ENCODE assay signal across 20 cellular contexts in the genomic region with DNA sequence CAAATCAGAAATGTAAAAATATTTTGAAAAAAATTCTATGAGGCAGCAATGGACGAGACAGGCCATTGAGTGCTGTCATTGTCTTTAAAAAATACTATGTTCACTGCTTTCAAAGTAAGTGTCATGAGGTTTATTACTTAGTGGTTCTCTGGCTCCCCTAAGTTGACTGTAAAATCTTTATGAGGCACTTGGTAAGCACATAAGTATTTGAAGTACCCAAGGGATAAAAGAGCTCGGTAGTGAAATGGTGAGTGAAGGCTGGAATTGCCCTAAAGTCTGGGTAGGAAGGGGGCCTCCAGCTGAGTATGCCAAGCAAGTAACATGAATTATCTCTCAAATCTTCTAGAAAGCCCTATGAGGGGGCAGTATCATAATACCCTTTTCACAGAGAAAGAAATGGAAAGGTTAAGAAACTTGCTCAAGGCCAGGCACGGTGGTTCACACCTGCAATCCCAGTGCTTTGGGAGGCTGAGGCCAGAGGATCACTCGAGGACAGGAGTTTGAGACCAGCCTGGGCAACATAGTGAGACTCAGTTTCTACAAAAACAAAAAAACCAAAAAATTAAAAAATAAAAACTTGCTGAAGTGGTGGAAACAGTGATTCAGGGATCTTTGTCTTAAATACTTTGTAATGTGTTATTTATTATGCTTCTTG. TPM values are rescaled to one million over a fixed set of nuclear protein-coding genes. Genes with fewer than 3 reads are reported as not detected.
"Had no signal": no experiment of that assay in that cellular context is flagged by ENCODE, and none has a peak within 500 bp of the region (broad histone marks: within the 10 kb centered on the region; RNA-seq: fewer than 3 reads in every experiment).

No MANE protein-coding gene starts in this region.

- H3K4me3 ChIP-seq: PC-9 had no signal

- ATAC-seq: activated CD8-positive, alpha-beta memory T cell treated with anti-CD3 and anti-CD28 coated beads, Interleukin-2, amount 10 ng/mL, durations not matched to agents 7 days and 5 days had no signal

- FAIRE-seq: astrocyte had no signal

- H3K27ac ChIP-seq: PC-9 had no signal

- DNase-seq: activated B cell treated with CpG ODN at 0.5 μM for 24 hours; activated CD4-positive, alpha-beta T cell treated with anti-CD3 and anti-CD28 coated beads for 1 hour; activated CD4-positive, alpha-beta T cell treated with anti-CD3 and anti-CD28 coated beads, Interleukin-2, amount 10 ng/mL, durations not matched to agents 24 days and 14 days; activated CD4-positive, alpha-beta T cell treated with anti-CD3 and anti-CD28 coated beads, Interleukin-2, amount 50 U/mL, for 48 hours; activated CD8-positive, alpha-beta memory T cell treated with anti-CD3 and anti-CD28 coated beads, Interleukin-2, amount 10 ng/mL, durations not matched to agents 7 days and 5 days; activated effector memory CD4-positive, alpha-beta T cell treated with Interleukin-2 at 50 U/mL for 16 hours; activated naive CD4-positive, alpha-beta T cell treated with Interleukin-2 at 50 U/mL for 16 hours; activated T-cell treated with anti-CD3 and anti-CD28 coated beads, Interleukin-2, amount 50 U/mL, for 24 hours; amygdala; NCI-H1105 treated with DMSO at 0.1 percent for 48 hours; NCI-H146; NCI-H187 treated with DMSO at 0.1 percent for 48 hours; NCI-H2081 treated with DMSO at 0.1 percent for 48 hours; NCI-H345; NCI-H510A; NCI-H526 treated with DMSO at 0.1 percent for 48 hours; PC-9; SHP77 treated with DMSO at 0.1 percent for 48 hours had no signal

RNA-seq across cellular contexts. Expression of gene CTCFL, which starts 5.5 kb away (rescaled TPM):
- total RNA-seq: activated B cell treated with CpG ODN at 0.5 μM for 24 hours; activated CD4-positive, alpha-beta T cell treated with anti-CD3 and anti-CD28 coated beads, Interleukin-2, amount 10 ng/mL, durations not matched to agents 24 days and 14 days; activated CD8-positive, alpha-beta memory T cell treated with anti-CD3 and anti-CD28 coated beads, Interleukin-2, amount 10 ng/mL, durations not matched to agents 7 days and 5 days; activated T-helper 1 cell treated with anti-CD3 and anti-CD28 coated beads, Interleukin-12 subunit alpha, Interleukin-12 subunit beta, Interleukin-2, Interleukin-4 antibody, amounts not matched to agents 30 ng/mL and 10 ng/mL and 1 ng/mL, durations not matched to agents 14 hours and 24 hours and 36 hours; astrocyte; PC-9 had no signal

RNA-seq across cellular contexts. Expression of gene PCK1, which starts 30.5 kb away (rescaled TPM):
- total RNA-seq: activated B cell treated with CpG ODN at 0.5 μM for 24 hours; activated CD4-positive, alpha-beta T cell treated with anti-CD3 and anti-CD28 coated beads, Interleukin-2, amount 10 ng/mL, durations not matched to agents 24 days and 14 days; activated CD8-positive, alpha-beta memory T cell treated with anti-CD3 and anti-CD28 coated beads, Interleukin-2, amount 10 ng/mL, durations not matched to agents 7 days and 5 days; activated T-helper 1 cell treated with anti-CD3 and anti-CD28 coated beads, Interleukin-12 subunit alpha, Interleukin-12 subunit beta, Interleukin-2, Interleukin-4 antibody, amounts not matched to agents 30 ng/mL and 10 ng/mL and 1 ng/mL, durations not matched to agents 14 hours and 24 hours and 36 hours; astrocyte; PC-9 had no signal
